In genomic region chr1:1906185-1907097, GRCh38 we compare ENCODE assay signal across 7 cellular contexts. TPM values are rescaled to one million over a fixed set of nuclear protein-coding genes. Genes with fewer than 3 reads are reported as not detected.
DNase-seq lines count a peak whose midpoint lies in the region; ATAC-seq and TF ChIP-seq lines count a peak whose summit lies in the region.

No MANE protein-coding gene starts in this region.

- peak; percentile 86 for DNase-seq in GM13976 (ENCODE audit: low spot score)
- DNase-seq in NCI-H2196 (lab: John Stamatoyannopoulos, UW; ENCODE audit: unreplicated experiment), result peak; percentile 76
- DNase-seq in breast epithelium (ENCODE audit: low spot score in 2 of 2), result peak; percentile 72 to 82
- peak; percentile 95 for DNase-seq in islet precursor cell
- peak; percentile 39 to 50 for DNase-seq in stimulated activated CD4-positive, alpha-beta T cell treated with anti-CD3 and anti-CD28 coated beads, Interleukin-15, amount 100 ng/mL, for 1 hour (ENCODE audit: low read depth in 1 of 2, low spot score in 1 of 2)

- H3K36me3 ChIP-seq in breast epithelium, result no peaks in the 10 kb centered on the region

- peak overlapping the region; percentile 82 for H3K27ac ChIP-seq in VCaP
- no peak overlapping the region for H3K27ac ChIP-seq in breast epithelium

- intact Hi-C loops in breast epithelium (cut with DNase I; ENCODE audit: low total_unique reads), result loop anchor here (5.0 kb wide), 1 partner anchor 144 kb away; no protein-coding TSS in a partner anchor

- TF ChIP-seq CTCF in GM13976 (IDR thresholded peaks at IDR 0.05; ENCODE audit: borderline replicate concordance, control extremely low read depth, extremely low read depth, insufficient read depth, missing control alignments) (peak; percentile 91), VCaP (conservative IDR thresholded peaks at IDR 0.05) (peak; percentile 99), breast epithelium (IDR thresholded peaks at IDR 0.05) (peak; percentile 73 to 94 (median 87))

- ATAC-seq in HG03442 (IDR thresholded peaks at IDR 0.05; ENCODE audit: unreplicated experiment), result no peak

- no peak for TF ChIP-seq POLR2A in breast epithelium (IDR thresholded peaks at IDR 0.05)

- H3K27me3 ChIP-seq in breast epithelium, result no peaks in the 10 kb centered on the region

- H3K9me3 ChIP-seq in breast epithelium, result no peaks in the 10 kb centered on the region

- no peak overlapping the region for H3K4me3 ChIP-seq in breast epithelium

- in situ Hi-C loops in GM13976 (cut with MboI; ENCODE audit: low sequenced_read_pairs, unreplicated experiment), result loop anchor here (10.0 kb wide), 1 partner anchor 122 kb away; no protein-coding TSS in a partner anchor

- peaks cover 6 to 7% of the 10 kb centered on the region in 2 donors for H3K4me1 ChIP-seq in breast epithelium

RNA-seq across cellular contexts. Expression of gene CALML6, which starts 8.6 kb away (rescaled TPM):
- total RNA-seq in breast epithelium, result 1 to 10 TPM in 1 of 3 donors, under 1 TPM in 1, not detected in 1; 0.33 to 1.2 TPM

RNA-seq across cellular contexts. Expression of gene TMEM52, which starts 12.6 kb away (rescaled TPM):
- 1 to 10 TPM in 2 of 3 donors, not detected in 1; 1.6 to 2.9 TPM for total RNA-seq in breast epithelium

RNA-seq across cellular contexts. Expression of gene GNB1, which starts 15.6 kb away (rescaled TPM):
- total RNA-seq in breast epithelium, result 100 to 1,000 TPM; 108 to 138 (median 123) TPM

Comparison
In these comparisons a context has a peak if more than half of its experiments do, and no peak if none do; other contexts are left out.
1. DNase-seq: peak in every context shown above with its lines; median percentile 95 in islet precursor cell; 86 in GM13976; 77 in breast epithelium; 76 in NCI-H2196; 44 in stimulated activated CD4-positive, alpha-beta T cell treated with anti-CD3 and anti-CD28 coated beads, Interleukin-15, amount 100 ng/mL, for 1 hour.